In the genomic region with DNA sequence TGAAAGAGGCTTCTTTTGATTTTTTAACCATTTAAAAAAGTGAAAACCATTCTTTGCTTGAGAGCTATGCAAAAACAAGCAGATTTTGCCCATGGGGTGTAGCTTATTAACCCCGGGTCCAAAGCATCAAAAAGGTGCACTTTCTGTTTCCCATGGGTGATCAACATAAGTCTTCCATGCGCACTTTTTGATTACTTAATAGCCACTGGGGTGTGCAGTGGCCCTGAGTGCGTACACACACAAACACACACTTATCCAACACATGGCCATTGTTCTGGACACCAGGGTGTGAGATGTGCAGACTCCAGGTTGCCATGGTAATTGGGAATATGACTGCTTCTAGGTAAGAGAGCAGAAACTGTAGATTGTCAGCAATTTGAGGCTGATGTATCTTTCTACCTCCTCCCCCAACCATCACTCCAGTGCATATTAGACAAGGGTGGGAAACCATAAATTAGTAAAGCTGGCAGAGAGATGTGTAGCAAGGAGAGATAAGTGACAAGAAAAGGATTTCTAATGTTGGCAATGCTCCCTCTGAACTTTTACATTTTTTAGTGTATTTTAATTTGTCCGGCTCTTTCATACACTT, we compare ENCODE assay signal across 16 cellular contexts.
DNase-seq lines count a peak whose midpoint lies in the region; ATAC-seq and TF ChIP-seq lines count a peak whose summit lies in the region.
"Had no signal": no experiment of that assay in that cellular context is flagged by ENCODE, and none has a peak within 500 bp of the region (broad histone marks: within the 10 kb centered on the region; RNA-seq: fewer than 3 reads in every experiment).

No MANE protein-coding gene starts in this region.

- H3K36me3 Mint-ChIP-seq in activated T-helper 17 cell treated with anti-CD3 and anti-CD28 coated beads, Interleukin-2, amount 50 U/mL, for 72 hours (ENCODE audit: low read depth) = no peaks in the 10 kb centered on the region
- H3K36me3 Mint-ChIP-seq: CD14-positive monocyte had no signal

- 85% methylated on average over 4 of the region's 4 CpGs for WGBS in mammary epithelial cell (ENCODE audit: low coverage, missing lambda C conversion rate)

- H3K9me3 ChIP-seq in mucosa of descending colon (no peaks in the 10 kb centered on the region), mammary epithelial cell (replicated peaks; ENCODE audit: insufficient read depth, low read length) (no peaks in the 10 kb centered on the region)
- H3K9me3 ChIP-seq: HAP-1, SK-N-SH had no signal

- H3K4me3 Mint-ChIP-seq in activated T-helper 17 cell treated with anti-CD3 and anti-CD28 coated beads, Interleukin-2, amount 50 U/mL, for 72 hours = no peak overlapping the region
- H3K4me3 Mint-ChIP-seq: CD14-positive monocyte had no signal

- H3K4me3 ChIP-seq in mucosa of descending colon (no peak overlapping the region), mammary epithelial cell (replicated peaks in 1 of 3; ENCODE audit: insufficient read depth in 1 of 3, low read depth in 2 of 3, low read length in 3 of 3) (no peak overlapping the region)
- H3K4me3 ChIP-seq: HAP-1 had no signal

- no peaks in the 10 kb centered on the region for H3K4me1 Mint-ChIP-seq in activated T-helper 17 cell treated with anti-CD3 and anti-CD28 coated beads, Interleukin-2, amount 50 U/mL, for 72 hours
- H3K4me1 Mint-ChIP-seq: CD14-positive monocyte had no signal

- no peaks in the 10 kb centered on the region for H4K20me1 ChIP-seq in mammary epithelial cell (ENCODE audit: insufficient read depth, low read length)

- CTCF ChIA-PET in mammary epithelial cell (lab: Charles Lee; ENCODE audit: low non-redundant PET) = no interaction called here

- H3K9me3 Mint-ChIP-seq in activated T-helper 17 cell treated with anti-CD3 and anti-CD28 coated beads, Interleukin-2, amount 50 U/mL, for 72 hours = no peaks in the 10 kb centered on the region

- H3K27ac Mint-ChIP-seq in activated T-helper 17 cell treated with anti-CD3 and anti-CD28 coated beads, Interleukin-2, amount 50 U/mL, for 72 hours = no peak overlapping the region

- peak overlapping the region; percentile 58 for H3K27ac ChIP-seq in VCaP
- no peak overlapping the region for H3K27ac ChIP-seq in mammary epithelial cell (ENCODE audit: insufficient read depth, low read depth, low read length)

- no peaks in the 10 kb centered on the region for H3K27me3 ChIP-seq in mammary epithelial cell (ENCODE audit: insufficient read depth, low read length)

- no peak for TF ChIP-seq CTCF in VCaP (conservative IDR thresholded peaks at IDR 0.05)
- TF ChIP-seq CTCF in mucosa of descending colon (IDR thresholded peaks at IDR 0.05) = no peak
- TF ChIP-seq CTCF in mammary epithelial cell (conservative IDR thresholded peaks at IDR 0.05 in 1 of 2, IDR thresholded peaks at IDR 0.05 in 1 of 2; ENCODE audit: extremely low read depth in 1 of 2, insufficient read depth in 1 of 2, low read depth in 1 of 2, low read length in 2 of 2) = no peak

- in situ Hi-C loops in mammary epithelial cell (cut with MboI; ENCODE audit: low sequenced_read_pairs in 2 of 2) = no loop called here

- no TSS peak for BruUV-seq in mammary epithelial cell (replicated peaks; lab: Mats Ljungman, UMichigan)

- H3K36me3 ChIP-seq in mucosa of descending colon (ENCODE audit: low read depth) (no peaks in the 10 kb centered on the region), mammary epithelial cell (ENCODE audit: insufficient read depth, low read length) (no peaks in the 10 kb centered on the region)
- H3K36me3 ChIP-seq: HAP-1 had no signal

- no peaks in the 10 kb centered on the region for H3K79me2 ChIP-seq in mammary epithelial cell (ENCODE audit: insufficient read depth, low read length)

- dilution Hi-C loops in mammary epithelial cell (cut with HindIII; ENCODE audit: low sequenced_read_pairs) = loop anchor here (5.0 kb wide), 1 partner anchor 107 kb away; no protein-coding TSS in a partner anchor

- H3K4me1 ChIP-seq in mucosa of descending colon (ENCODE audit: low read depth) (peaks cover 18% of the 10 kb centered on the region), mammary epithelial cell (ENCODE audit: insufficient read depth, low read length) (no peaks in the 10 kb centered on the region)
- H3K4me1 ChIP-seq: HAP-1 had no signal

- DNase-seq in COLO668 (lab: John Stamatoyannopoulos, UW; ENCODE audit: unreplicated experiment) (peak; percentile 34), NCI-H2227 (lab: John Stamatoyannopoulos, UW; ENCODE audit: unreplicated experiment) (peak; percentile 85), mucosa of descending colon (no peak), mammary epithelial cell (no peak)
- DNase-seq: COR-L47, NCI-H1417 treated with DMSO at 0.1 percent for 48 hours, NCI-H1930, NCI-H226, Right ventricle myocardium superior, SK-N-SH, T-helper 1 cell had no signal

- no peak overlapping the region for H3K9ac ChIP-seq in mammary epithelial cell (ENCODE audit: insufficient read depth, low read length)
- H3K9ac ChIP-seq: SK-N-SH had no signal

- H3K27me3 Mint-ChIP-seq in activated T-helper 17 cell treated with anti-CD3 and anti-CD28 coated beads, Interleukin-2, amount 50 U/mL, for 72 hours = peaks cover 4% of the 10 kb centered on the region

- intact Hi-C loops in mucosa of descending colon (cut with DNase I, micrococcal nuclease) = loop anchor here in 1 of 2 donors (10.0 kb wide), 1 partner anchor 155 kb away; no protein-coding TSS in a partner anchor
- intact Hi-C loops in mammary epithelial cell (cut with micrococcal nuclease) = no loop called here

- no peak overlapping the region for H2AFZ ChIP-seq in mammary epithelial cell (ENCODE audit: low read depth, low read length)

- peak; percentile 20 for ATAC-seq in mucosa of descending colon
- ATAC-seq in activated T-helper 17 cell treated with anti-CD3 and anti-CD28 coated beads, Interleukin-2, amount 50 U/mL, for 72 hours (replicated peaks) = no peak
- no peak for ATAC-seq in GM18907 (IDR thresholded peaks at IDR 0.05; ENCODE audit: unreplicated experiment)

- no peak overlapping the region for H3K4me2 ChIP-seq in mammary epithelial cell (ENCODE audit: insufficient read depth, low read depth, low read length)
- H3K4me2 ChIP-seq: SK-N-SH had no signal

Comparison
In these comparisons a context has a peak if more than half of its experiments do, and no peak if none do; other contexts are left out.
1. DNase-seq: peak in COLO668 (single experiment) and NCI-H2227 (single experiment); none in mucosa of descending colon (0 of 3) and mammary epithelial cell (single experiment).